Comparison of ENCODE assay signal across 17 cellular contexts in genomic region chr4:53169695-53170617, GRCh38.
DNase-seq lines count a peak whose midpoint lies in the region; ATAC-seq, FAIRE-seq and TF ChIP-seq lines count a peak whose summit lies in the region.
"Had no signal": no experiment of that assay in that cellular context is flagged by ENCODE, and none has a peak within 500 bp of the region (broad histone marks: within the 10 kb centered on the region; RNA-seq: fewer than 3 reads in every experiment).

No MANE protein-coding gene starts in this region.

- DNase-seq in GM12865 (ENCODE audit: low read depth) (peak; percentile 29), NOMO-1 (lab: John Stamatoyannopoulos, UW; ENCODE audit: unreplicated experiment in 2 of 2) (no peak), urothelium cell line (ENCODE audit: low spot score) (no peak), NCI-H345 (lab: John Stamatoyannopoulos, UW) (no peak)
- DNase-seq: 8988T; AML-193; CD8-positive, alpha-beta memory T cell; DMS53; Karpas-422 had no signal

- TF ChIP-seq CTCF in GM12865 (IDR thresholded peaks at IDR 0.05; ENCODE audit: insufficient read depth, low read depth, low read length, missing control alignments): no peak

- no peak for FAIRE-seq in urothelium cell line (lab: Jason Lieb, UNC)
- FAIRE-seq: H1, K562 had no signal

- ATAC-seq in GM18868 (IDR thresholded peaks at IDR 0.05; ENCODE audit: unreplicated experiment) (peak; percentile 63), HG02610 (IDR thresholded peaks at IDR 0.05; ENCODE audit: unreplicated experiment) (peak; percentile 44), HG03565 (IDR thresholded peaks at IDR 0.05; ENCODE audit: unreplicated experiment) (peak; percentile 38), HG03520 (IDR thresholded peaks at IDR 0.05; ENCODE audit: unreplicated experiment) (no peak)
- ATAC-seq: K562 had no signal

- no peak overlapping the region for H3K4me3 ChIP-seq in GM12865 (ENCODE audit: low read depth, low read length)
- H3K4me3 ChIP-seq: BLaER1, HAP-1, K562 had no signal
